In genomic region chr14:65637780-65638179, GRCh38 we compare ENCODE assay signal across 2 cellular contexts.
TF ChIP-seq lines count a peak whose summit lies in the region.

No MANE protein-coding gene starts in this region.

TF ChIP-seq in H1, 55 proteins besides CTCF, POLR2A, EP300 and RAD21:
- TF ChIP-seq HDAC6 (IDR thresholded peaks at IDR 0.05; ENCODE audit: low read depth, low read length): no peak
TF ChIP-seq in H1: peak in this region for 0.

TF ChIP-seq in HEK293T, 16 proteins besides CTCF, POLR2A, EP300 and RAD21:
- TF ChIP-seq ELF4 (IDR thresholded peaks at IDR 0.05) (no peak), TARDBP (IDR thresholded peaks at IDR 0.05) (no peak)
TF ChIP-seq in HEK293T: peak in this region for 0.
